Comparison of ENCODE assay signal across 15 cellular contexts in genomic region chr2:225064928-225065327, GRCh38.
DNase-seq lines count a peak whose midpoint lies in the region; ATAC-seq and TF ChIP-seq lines count a peak whose summit lies in the region.
"Had no signal": no experiment of that assay in that cellular context is flagged by ENCODE, and none has a peak within 500 bp of the region (broad histone marks: within the 10 kb centered on the region; RNA-seq: fewer than 3 reads in every experiment).

No MANE protein-coding gene starts in this region.

- H3K9me3 Mint-ChIP-seq in activated naive CD4-positive, alpha-beta T cell treated with anti-CD3 and anti-CD28 coated beads, Interleukin-2, amount 50 U/mL, for 24 hours, result peaks cover 9% of the 10 kb centered on the region
- peaks cover 26% of the 10 kb centered on the region for H3K9me3 Mint-ChIP-seq in activated naive CD8-positive, alpha-beta T cell treated with anti-CD3 and anti-CD28 coated beads, Interleukin-2, amount 50 U/mL, for 24 hours

- H4K20me1 ChIP-seq in MM.1S (ENCODE audit: insufficient read depth, low read length), result no peaks in the 10 kb centered on the region

- H3K27ac ChIP-seq in MM.1S (ENCODE audit: low read length), result no peak overlapping the region

- no peaks in the 10 kb centered on the region for H3K9me2 ChIP-seq in MM.1S (replicated peaks; ENCODE audit: insufficient read depth, low read length)

- H3K36me3 ChIP-seq in MM.1S (replicated peaks; ENCODE audit: insufficient read depth, low read length), result no peaks in the 10 kb centered on the region
- H3K36me3 ChIP-seq: HAP-1 had no signal

- peak overlapping the region; percentile 85 for H3K27ac Mint-ChIP-seq in activated naive CD4-positive, alpha-beta T cell treated with anti-CD3 and anti-CD28 coated beads, Interleukin-2, amount 50 U/mL, for 24 hours
- peak overlapping the region; percentile 55 for H3K27ac Mint-ChIP-seq in activated naive CD8-positive, alpha-beta T cell treated with anti-CD3 and anti-CD28 coated beads, Interleukin-2, amount 50 U/mL, for 24 hours

- no peak overlapping the region for H3K4me3 ChIP-seq in MM.1S (ENCODE audit: low read length)
- H3K4me3 ChIP-seq: HAP-1 had no signal

- H3K27me3 Mint-ChIP-seq in activated naive CD4-positive, alpha-beta T cell treated with anti-CD3 and anti-CD28 coated beads, Interleukin-2, amount 50 U/mL, for 24 hours, result no peaks in the 10 kb centered on the region
- H3K27me3 Mint-ChIP-seq in activated naive CD8-positive, alpha-beta T cell treated with anti-CD3 and anti-CD28 coated beads, Interleukin-2, amount 50 U/mL, for 24 hours, result no peaks in the 10 kb centered on the region

- H3K36me3 Mint-ChIP-seq in activated naive CD4-positive, alpha-beta T cell treated with anti-CD3 and anti-CD28 coated beads, Interleukin-2, amount 50 U/mL, for 24 hours, result peaks cover 11% of the 10 kb centered on the region
- peaks cover 9% of the 10 kb centered on the region for H3K36me3 Mint-ChIP-seq in activated naive CD8-positive, alpha-beta T cell treated with anti-CD3 and anti-CD28 coated beads, Interleukin-2, amount 50 U/mL, for 24 hours (ENCODE audit: low read depth)

- H3K4me1 ChIP-seq in MM.1S (ENCODE audit: low read length), result peaks cover 16% of the 10 kb centered on the region
- H3K4me1 ChIP-seq: HAP-1 had no signal

- H3K9ac ChIP-seq in MM.1S (ENCODE audit: low read length), result no peak overlapping the region

- DNase-seq in activated naive CD4-positive, alpha-beta T cell (lab: John Stamatoyannopoulos, UW), result no peak
- no peak for DNase-seq in MM.1S
- DNase-seq in activated naive CD8-positive, alpha-beta T cell treated with anti-CD3 and anti-CD28 coated beads, Interleukin-2, amount 50 U/mL, for 24 hours, result no peak
- DNase-seq in activated effector memory CD4-positive, alpha-beta T cell treated with Interleukin-2 at 50 U/mL for 16 hours, result no peak
- DNase-seq: ACHN, DMS153, EL, NCI-H1930, NCI-H2171, NCI-H510A, NCI-H82 had no signal

- no peaks in the 10 kb centered on the region for H3K79me2 ChIP-seq in MM.1S (ENCODE audit: low read length)

- peak overlapping the region; percentile 8 for H3K4me3 Mint-ChIP-seq in activated naive CD4-positive, alpha-beta T cell treated with anti-CD3 and anti-CD28 coated beads, Interleukin-2, amount 50 U/mL, for 24 hours
- H3K4me3 Mint-ChIP-seq in activated naive CD8-positive, alpha-beta T cell treated with anti-CD3 and anti-CD28 coated beads, Interleukin-2, amount 50 U/mL, for 24 hours, result no peak overlapping the region

- H3K9me3 ChIP-seq in MM.1S (replicated peaks; ENCODE audit: insufficient read depth, low read length), result no peaks in the 10 kb centered on the region
- H3K9me3 ChIP-seq: HAP-1 had no signal

- no peaks in the 10 kb centered on the region for H3K27me3 ChIP-seq in MM.1S (replicated peaks; ENCODE audit: insufficient read depth, low read length)

- peak overlapping the region; percentile 26; the same call in 1 of the 2 replicates for H3K4me2 ChIP-seq in MM.1S (ENCODE audit: low read depth, low read length)

- no peak for TF ChIP-seq CTCF in MM.1S (IDR thresholded peaks at IDR 0.05; ENCODE audit: low read length)

- no peaks in the 10 kb centered on the region for H3F3A ChIP-seq in MM.1S (ENCODE audit: insufficient read depth, low read length)

- peaks cover 57% of the 10 kb centered on the region for H3K4me1 Mint-ChIP-seq in activated naive CD4-positive, alpha-beta T cell treated with anti-CD3 and anti-CD28 coated beads, Interleukin-2, amount 50 U/mL, for 24 hours
- H3K4me1 Mint-ChIP-seq in activated naive CD8-positive, alpha-beta T cell treated with anti-CD3 and anti-CD28 coated beads, Interleukin-2, amount 50 U/mL, for 24 hours, result peaks cover 35% of the 10 kb centered on the region

- no peak overlapping the region for H2AFZ ChIP-seq in MM.1S (ENCODE audit: low read length)

- peak; percentile 57 for ATAC-seq in activated naive CD8-positive, alpha-beta T cell treated with anti-CD3 and anti-CD28 coated beads, Interleukin-2, amount 50 U/mL, for 24 hours
- ATAC-seq in GM21717 (IDR thresholded peaks at IDR 0.05; ENCODE audit: unreplicated experiment) (no peak), HG03045 (IDR thresholded peaks at IDR 0.05; ENCODE audit: unreplicated experiment) (no peak)
